8 cellular contexts compared by ENCODE assay signal in genomic region chr11:63813035-63813562, GRCh38. TPM values are rescaled to one million over a fixed set of nuclear protein-coding genes. Genes with fewer than 3 reads are reported as not detected.
A peak's percentile ranks its signal among the peaks of the same experiment; 100 is the strongest.
DNase-seq lines count a peak whose midpoint lies in the region; ATAC-seq and TF ChIP-seq lines count a peak whose summit lies in the region.

Gene SPINDOC, plus strand, starts transcription at chr11:63813456. Its CDS starts 231 bp downstream, at chr11:63813687.

- H3K27ac ChIP-seq in C4-2B, result peak within 1 kb of the TSS; percentile 82
- H3K27ac ChIP-seq in effector memory CD4-positive, alpha-beta T cell (ENCODE audit: insufficient read depth, low read length, poor library complexity, severe bottlenecking), result peak within 1 kb of the TSS; percentile 55

- no peaks in the 10 kb centered on the region for H3K27me3 ChIP-seq in effector memory CD4-positive, alpha-beta T cell (replicated peaks; ENCODE audit: control insufficient read depth, insufficient read depth, low read length, poor library complexity, severe bottlenecking)

- peaks cover 2% of the 10 kb centered on the region for H3K36me3 ChIP-seq in effector memory CD4-positive, alpha-beta T cell (ENCODE audit: control insufficient read depth, insufficient read depth, low read length)

- H3K9me3 ChIP-seq in effector memory CD4-positive, alpha-beta T cell (ENCODE audit: control insufficient read depth, low read length), result no peaks in the 10 kb centered on the region

- ATAC-seq in GM19351 (IDR thresholded peaks at IDR 0.05; ENCODE audit: unreplicated experiment) (peak; percentile 79), HG03469 (IDR thresholded peaks at IDR 0.05; ENCODE audit: unreplicated experiment) (peak; percentile 45)

- TF ChIP-seq CTCF in C4-2B (conservative IDR thresholded peaks at IDR 0.05), result no peak

- peak within 1 kb of the TSS; percentile 77 for H3K4me3 ChIP-seq in effector memory CD4-positive, alpha-beta T cell (ENCODE audit: insufficient read depth, low read depth, low read length, poor library complexity, severe bottlenecking)

- peaks cover 14% of the 10 kb centered on the region for H3K4me1 ChIP-seq in effector memory CD4-positive, alpha-beta T cell (ENCODE audit: control insufficient read depth, insufficient read depth, low read length, poor library complexity, severe bottlenecking)

- peak; percentile 90 for DNase-seq in NCI-H774 (lab: John Stamatoyannopoulos, UW)
- peak; percentile 89 for DNase-seq in activated CD8-positive, alpha-beta memory T cell treated with anti-CD3 and anti-CD28 coated beads for 24 hours
- peak; percentile 61 to 65 (median 61) for DNase-seq in effector memory CD4-positive, alpha-beta T cell
- DNase-seq in lung microvascular endothelial cell (ENCODE audit: low read depth in 2 of 2), result peak; percentile 70 to 74
- DNase-seq in stimulated activated CD4-positive, alpha-beta T cell treated with anti-CD3 and anti-CD28 coated beads, TNF-alpha, amount 100 ng/mL, for 24 hours (ENCODE audit: low read depth in 3 of 3), result peak; percentile 36 to 76 (median 51)

RNA-seq across cellular contexts. Expression of gene SPINDOC, which starts in this region (rescaled TPM):
- 8.1 and 8.9 TPM in 2 replicates for total RNA-seq in lung microvascular endothelial cell

Comparison
In these comparisons a context has a peak if more than half of its experiments do, and no peak if none do; other contexts are left out.
1. Peak in every context shown above with its lines: DNase-seq, ATAC-seq, H3K4me3 ChIP-seq and H3K27ac ChIP-seq.